Comparison of ENCODE assay signal across 20 cellular contexts in the genomic region with DNA sequence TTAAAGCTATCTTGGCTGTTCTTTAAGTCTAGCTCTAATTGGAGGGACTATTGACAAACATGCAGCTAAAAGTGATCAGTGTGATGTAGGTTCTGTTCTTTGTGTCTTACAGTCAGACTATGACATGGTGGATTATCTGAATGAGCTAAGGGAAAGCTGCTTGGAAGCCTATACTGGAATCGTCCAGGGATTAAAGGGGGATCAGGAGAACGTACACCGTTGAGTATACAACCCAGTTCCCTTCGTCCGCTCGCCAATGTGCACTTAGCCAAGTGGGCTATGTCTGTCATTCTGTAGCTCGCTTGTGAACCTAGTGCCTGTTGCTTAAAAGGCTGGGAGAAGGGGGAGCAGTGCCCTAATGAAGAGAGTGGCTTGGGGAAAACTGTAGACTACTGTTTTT. TPM values are rescaled to one million over a fixed set of nuclear protein-coding genes. Genes with fewer than 3 reads are reported as not detected.
"Had no signal": no experiment of that assay in that cellular context is flagged by ENCODE, and none has a peak within 500 bp of the region (broad histone marks: within the 10 kb centered on the region; RNA-seq: fewer than 3 reads in every experiment).

No MANE protein-coding gene starts in this region.

- ATAC-seq: foreskin keratinocyte; lower lobe of right lung; natural killer cell; pancreas; right lobe of liver; stimulated activated memory B cell treated with anti-CD40 and anti-IgM and Interleukin-4, amounts not matched to agents 10 μg/mL and 1 μg/mL and 100 μg/mL, for 72 hours had no signal

- H3K27ac ChIP-seq: brain microvascular endothelial cell, coronary artery, foreskin keratinocyte, lower lobe of right lung, pancreas, right lobe of liver had no signal

- H3K27ac Mint-ChIP-seq: activated CD4-positive, alpha-beta memory T cell treated with anti-CD3 and anti-CD28 coated beads, Interleukin-2, amount 10 ng/mL, durations not matched to agents 7 days and 5 days; stimulated activated memory B cell treated with anti-CD40 and anti-IgM and Interleukin-4, amounts not matched to agents 10 μg/mL and 1 μg/mL and 100 μg/mL, for 72 hours had no signal

- H3K4me3 ChIP-seq: coronary artery, lower lobe of right lung, pancreas, right lobe of liver had no signal

- H3K4me3 Mint-ChIP-seq: activated CD4-positive, alpha-beta memory T cell treated with anti-CD3 and anti-CD28 coated beads, Interleukin-2, amount 10 ng/mL, durations not matched to agents 7 days and 5 days; central memory CD8-positive, alpha-beta T cell; natural killer cell; stimulated activated memory B cell treated with anti-CD40 and anti-IgM and Interleukin-4, amounts not matched to agents 10 μg/mL and 1 μg/mL and 100 μg/mL, for 72 hours had no signal

- H3K9me3 ChIP-seq: lower lobe of right lung, pancreas, right lobe of liver had no signal

- H3K27me3 Mint-ChIP-seq: activated CD4-positive, alpha-beta memory T cell treated with anti-CD3 and anti-CD28 coated beads, Interleukin-2, amount 10 ng/mL, durations not matched to agents 7 days and 5 days; central memory CD8-positive, alpha-beta T cell; stimulated activated memory B cell treated with anti-CD40 and anti-IgM and Interleukin-4, amounts not matched to agents 10 μg/mL and 1 μg/mL and 100 μg/mL, for 72 hours had no signal

- H3K4me1 Mint-ChIP-seq: natural killer cell; stimulated activated memory B cell treated with anti-CD40 and anti-IgM and Interleukin-4, amounts not matched to agents 10 μg/mL and 1 μg/mL and 100 μg/mL, for 72 hours had no signal

- DNase-seq: activated CD4-positive, alpha-beta memory T cell treated with anti-CD3 and anti-CD28 coated beads, Interleukin-2, amount 10 ng/mL, durations not matched to agents 7 days and 5 days; activated CD4-positive, alpha-beta T cell treated with anti-CD3 and anti-CD28 coated beads for 4 hours; aorta; brain microvascular endothelial cell; foreskin keratinocyte; hypothalamus; islet precursor cell; lower lobe of right lung; natural killer cell; pancreas; right lobe of liver; stimulated activated CD4-positive, alpha-beta T cell treated with anti-CD3 and anti-CD28 coated beads, Interleukin-4, amount 100 ng/mL, for 24 hours; SW 1271; T-helper 2 cell had no signal

- H3K27me3 ChIP-seq: brain microvascular endothelial cell, foreskin keratinocyte, pancreas, right lobe of liver had no signal

- H3K9me3 Mint-ChIP-seq: activated CD4-positive, alpha-beta memory T cell treated with anti-CD3 and anti-CD28 coated beads, Interleukin-2, amount 10 ng/mL, durations not matched to agents 7 days and 5 days; central memory CD8-positive, alpha-beta T cell; natural killer cell; stimulated activated memory B cell treated with anti-CD40 and anti-IgM and Interleukin-4, amounts not matched to agents 10 μg/mL and 1 μg/mL and 100 μg/mL, for 72 hours had no signal

- H3K4me1 ChIP-seq: foreskin keratinocyte, lower lobe of right lung, pancreas, right lobe of liver had no signal

RNA-seq across cellular contexts. Expression of gene TBX21, which starts 54.8 kb away (rescaled TPM):
- total RNA-seq: epithelial cell of proximal tubule, fibroblast of lung, foreskin keratinocyte, pulmonary artery endothelial cell had no signal
- polyA plus RNA-seq: aorta, fibroblast of lung, foreskin keratinocyte had no signal
